13 cellular contexts compared by ENCODE assay signal in genomic region chr1:112544753-112545152, GRCh38. TPM values are rescaled to one million over a fixed set of nuclear protein-coding genes. Genes with fewer than 3 reads are reported as not detected.
DNase-seq lines count a peak whose midpoint lies in the region; TF ChIP-seq lines count a peak whose summit lies in the region.
"Had no signal": no experiment of that assay in that cellular context is flagged by ENCODE, and none has a peak within 500 bp of the region (broad histone marks: within the 10 kb centered on the region; RNA-seq: fewer than 3 reads in every experiment).

No MANE protein-coding gene starts in this region.

- no peak for TF ChIP-seq POLR2A in transverse colon (IDR thresholded peaks at IDR 0.05)

- H3K4me3 ChIP-seq in coronary artery (no peak overlapping the region), mesenchymal stem cell (ENCODE audit: insufficient read depth in 1 of 2, low read depth in 1 of 2, low read length in 2 of 2) (no peak overlapping the region), transverse colon (no peak overlapping the region)

- H2AFZ ChIP-seq in mesenchymal stem cell (ENCODE audit: low read depth, low read length) = no peak overlapping the region

- no peak overlapping the region for H2BK15ac ChIP-seq in mesenchymal stem cell (ENCODE audit: low read depth, poor library complexity, severe bottlenecking)

- no peak overlapping the region for H2AK5ac ChIP-seq in mesenchymal stem cell (ENCODE audit: low read length, severe bottlenecking)

- TF ChIP-seq CTCF in coronary artery (IDR thresholded peaks at IDR 0.05) = no peak
- TF ChIP-seq CTCF in transverse colon (IDR thresholded peaks at IDR 0.05) = no peak

- peak; percentile 71 for DNase-seq in NCI-H226
- no peak for DNase-seq in coronary artery (ENCODE audit: low spot score)
- DNase-seq in mesenchymal stem cell = no peak
- no peak for DNase-seq in transverse colon
- DNase-seq in HEK293T (ENCODE audit: extremely low spot score) = no peak
- DNase-seq in activated CD4-positive, alpha-beta T cell treated with anti-CD3 and anti-CD28 coated beads for 1 hour = no peak
- DNase-seq in NCI-H2196 treated with DMSO at 0.1 percent for 48 hours (lab: John Stamatoyannopoulos, UW; ENCODE audit: unreplicated experiment) = no peak
- DNase-seq: activated T-cell treated with anti-CD3 and anti-CD28 coated beads, Interleukin-2, amount 50 U/mL, for 4 hours; kidney; NCI-H1417 treated with DMSO at 0.1 percent for 48 hours; NCI-H82; SHP77 treated with DMSO at 0.1 percent for 48 hours; stimulated activated CD4-positive, alpha-beta T cell treated with anti-CD3 and anti-CD28 coated beads, Interleukin-1b, Interleukin-23, amount 100 ng/mL, for 48 hours had no signal

- no peak overlapping the region for H2BK5ac ChIP-seq in mesenchymal stem cell (ENCODE audit: low read depth, low read length, poor library complexity, severe bottlenecking)

- H3K18ac ChIP-seq in mesenchymal stem cell (ENCODE audit: low read depth in 1 of 2, low read length in 2 of 2) = no peak overlapping the region

- no peaks in the 10 kb centered on the region for H3K79me1 ChIP-seq in mesenchymal stem cell (replicated peaks; ENCODE audit: low read length, poor library complexity, severe bottlenecking)

- no peak overlapping the region for H3K4ac ChIP-seq in mesenchymal stem cell (ENCODE audit: low read depth in 1 of 2, low read length in 2 of 2)

- in situ Hi-C loops in transverse colon (cut with MboI; ENCODE audit: low pct_ligation_motif_present in 1 of 4, low pct_unique_long_range_greater_than_20kb in 1 of 4, low sequenced_read_pairs in 3 of 4) = no loop called here

- no peaks in the 10 kb centered on the region for H3K27me3 ChIP-seq in mesenchymal stem cell (ENCODE audit: control insufficient read depth in 1 of 2, insufficient read depth in 1 of 2, low read length in 2 of 2)
- no peaks in the 10 kb centered on the region for H3K27me3 ChIP-seq in transverse colon

- H3K36me3 ChIP-seq in mesenchymal stem cell (ENCODE audit: control insufficient read depth in 1 of 2, insufficient read depth in 2 of 2, low read depth in 1 of 2, low read length in 2 of 2) (peaks cover 2 to 29% of the 10 kb centered on the region in 2 experiments), transverse colon (no peaks in the 10 kb centered on the region)

- H4K91ac ChIP-seq in mesenchymal stem cell (ENCODE audit: low read length) = no peak overlapping the region

- CTCF ChIA-PET in HEK293T (lab: Yijun Ruan, JAX) = no interaction called here

- TF ChIP-seq EP300 in transverse colon (IDR thresholded peaks at IDR 0.05; ENCODE audit: low read depth) = no peak

- no peak overlapping the region for H3K14ac ChIP-seq in mesenchymal stem cell (ENCODE audit: low read length in 2 of 2)

- H3K4me1 ChIP-seq in mesenchymal stem cell (ENCODE audit: control insufficient read depth, insufficient read depth, low read depth, low read length) (peaks cover 5% of the 10 kb centered on the region), transverse colon (peaks cover 0 to 26% (median 12%) of the 10 kb centered on the region in 4 donors)

- peak overlapping the region; percentile 47 to 52 for H3K27ac ChIP-seq in coronary artery
- peak overlapping the region; percentile 100 for H3K27ac ChIP-seq in mesenchymal stem cell (ENCODE audit: low read length, poor library complexity, severe bottlenecking)
- peak overlapping the region; percentile 30 to 59 (median 47) for H3K27ac ChIP-seq in transverse colon

- H3K9ac ChIP-seq in mesenchymal stem cell (ENCODE audit: low read length) = peak overlapping the region; percentile 58

- intact Hi-C loops in transverse colon (cut with DNase I; ENCODE audit: low total_unique reads) = no loop called here

- H3K4me2 ChIP-seq in mesenchymal stem cell (ENCODE audit: low read length, poor library complexity, severe bottlenecking) = no peak overlapping the region

- 0% methylated on average over 1 of the region's 3 CpGs for WGBS in mesenchymal stem cell
- 72 to 77% methylated on average over 3 of the region's 3 CpGs for WGBS in transverse colon (ENCODE audit: low coverage in 1 of 2), 2 donors

- no peaks in the 10 kb centered on the region for H3K9me3 ChIP-seq in mesenchymal stem cell (ENCODE audit: control insufficient read depth, low read length)
- no peaks in the 10 kb centered on the region for H3K9me3 ChIP-seq in transverse colon

- no peak overlapping the region for H3K23ac ChIP-seq in mesenchymal stem cell (ENCODE audit: low read length in 2 of 2)

- POLR2A ChIA-PET in HEK293T (lab: Yijun Ruan, JAX) = no interaction called here

- H2BK120ac ChIP-seq in mesenchymal stem cell (ENCODE audit: low read depth, low read length) = no peak overlapping the region

- no peak overlapping the region for H4K8ac ChIP-seq in mesenchymal stem cell (ENCODE audit: low read length)

- no peak overlapping the region for H2BK12ac ChIP-seq in mesenchymal stem cell (ENCODE audit: low read length in 2 of 2)

TF ChIP-seq in HEK293T, 16 proteins besides CTCF, POLR2A, EP300 and RAD21:
- TF ChIP-seq HDGF (IDR thresholded peaks at IDR 0.05; ENCODE audit: borderline replicate concordance) = no peak
- no peak for TF ChIP-seq L3MBTL2 (conservative IDR thresholded peaks at IDR 0.05)
- TF ChIP-seq FOXA1 (IDR thresholded peaks at IDR 0.05) = no peak
- no peak for TF ChIP-seq SUZ12 (IDR thresholded peaks at IDR 0.05)
- no peak for TF ChIP-seq SP1 (IDR thresholded peaks at IDR 0.05)
- TF ChIP-seq TARDBP (IDR thresholded peaks at IDR 0.05) = no peak
- no peak for TF ChIP-seq BHLHE40 (IDR thresholded peaks at IDR 0.05; ENCODE audit: borderline replicate concordance)
- no peak for TF ChIP-seq FOXK2 (IDR thresholded peaks at IDR 0.05)
- TF ChIP-seq FOXM1 (IDR thresholded peaks at IDR 0.05; ENCODE audit: borderline replicate concordance) = no peak
- TF ChIP-seq CTBP1 (IDR thresholded peaks at IDR 0.05; ENCODE audit: borderline replicate concordance) = no peak
- TF ChIP-seq LEF1 (IDR thresholded peaks at IDR 0.05; ENCODE audit: borderline replicate concordance) = no peak
- no peak for TF ChIP-seq NFRKB (IDR thresholded peaks at IDR 0.05)
TF ChIP-seq in HEK293T: peak in this region for 0.

RNA-seq across cellular contexts. Expression of gene WNT2B, which starts 36.0 kb away (rescaled TPM):
- polyA plus RNA-seq in mesenchymal stem cell (2013, experiment 1 of 2) = 22.9 TPM
- polyA plus RNA-seq in mesenchymal stem cell (2013, experiment 2 of 2) = 22.8 TPM
- total RNA-seq in transverse colon = 10 to 100 TPM in 2 of 4 donors, 1 to 10 TPM in 2; 7.9 to 17.3 (median 10.0) TPM

Comparison
In these comparisons a context has a peak if more than half of its experiments do, and no peak if none do; other contexts are left out.
1. H3K27ac ChIP-seq: peak in every context shown above with its lines; median percentile 100 in mesenchymal stem cell; 50 in coronary artery; 47 in transverse colon.